7 cellular contexts compared by ENCODE assay signal in genomic region chr5:142479150-142479549, GRCh38.
"Had no signal": no experiment of that assay in that cellular context is flagged by ENCODE, and none has a peak within 500 bp of the region (broad histone marks: within the 10 kb centered on the region; RNA-seq: fewer than 3 reads in every experiment).

No MANE protein-coding gene starts in this region.

- H3K9ac ChIP-seq: GM23248 had no signal

- FAIRE-seq: H54, HTR-8/SVneo had no signal

- H3K4me3 ChIP-seq: GM23248 had no signal

- H3K27ac ChIP-seq: GM23248 had no signal

- H3K4me3 Mint-ChIP-seq: H9 had no signal

- H3K27ac Mint-ChIP-seq: H9 had no signal

- H2AFZ ChIP-seq: GM23248 had no signal

- DNase-seq: GM23248, GOT3, H9, HCEC 1CT, IMR-90 had no signal
